15 cellular contexts compared by ENCODE assay signal in genomic region chr16:11989238-11990160, GRCh38. TPM values are rescaled to one million over a fixed set of nuclear protein-coding genes. Genes with fewer than 3 reads are reported as not detected.
A peak's percentile ranks its signal among the peaks of the same experiment; 100 is the strongest.
DNase-seq lines count a peak whose midpoint lies in the region; ATAC-seq and FAIRE-seq lines count a peak whose summit lies in the region.
"Had no signal": no experiment of that assay in that cellular context is flagged by ENCODE, and none has a peak within 500 bp of the region (broad histone marks: within the 10 kb centered on the region; RNA-seq: fewer than 3 reads in every experiment).

No MANE protein-coding gene starts in this region.

- no peak overlapping the region for H3K27ac ChIP-seq in small intestine (ENCODE audit: low read depth in 1 of 2, low read length in 1 of 2)
- H3K27ac ChIP-seq: thyroid gland had no signal

- H3K9me3 ChIP-seq in small intestine (ENCODE audit: control insufficient read depth, low read depth): no peaks in the 10 kb centered on the region
- H3K9me3 ChIP-seq: thyroid gland had no signal

- H3K4me3 ChIP-seq in small intestine (ENCODE audit: low read depth in 1 of 2, low read length in 2 of 2): no peak overlapping the region
- H3K4me3 ChIP-seq: thyroid gland had no signal

- intact Hi-C loops in left cardiac atrium (cut with DNase I): no loop called here

- 86 to 91% (median 90%) methylated on average over 17 of the region's 17 CpGs for WGBS in small intestine, 3 donors

- H3K36me3 ChIP-seq in small intestine (ENCODE audit: control insufficient read depth in 2 of 2, insufficient read depth in 2 of 2, low read length in 2 of 2): no peaks in the 10 kb centered on the region
- H3K36me3 ChIP-seq: thyroid gland had no signal

- DNase-seq in NCI-H69 (lab: John Stamatoyannopoulos, UW): peak; percentile 60
- no peak for DNase-seq in left cardiac atrium
- DNase-seq in putamen (ENCODE audit: low spot score): peak; percentile 74
- DNase-seq in mucosa of gallbladder (ENCODE audit: low spot score): no peak
- DNase-seq in small intestine: no peak
- DNase-seq: CD4-positive, alpha-beta T cell; cerebellar nuclear complex; NCI-H1105 treated with DMSO at 0.1 percent for 48 hours; NCI-H526; thyroid gland had no signal

- no peaks in the 10 kb centered on the region for H3K27me3 ChIP-seq in small intestine (ENCODE audit: control insufficient read depth in 2 of 2, insufficient read depth in 2 of 2, low read length in 2 of 2)
- H3K27me3 ChIP-seq: thyroid gland had no signal

- FAIRE-seq in small intestine (lab: Jason Lieb, UNC): no peak
- FAIRE-seq: G401.6, H1 had no signal

- ATAC-seq in GM18909 (IDR thresholded peaks at IDR 0.05; ENCODE audit: poor library complexity, unreplicated experiment) (peak; percentile 43), left cardiac atrium (peak; percentile 34 to 57), GM18519 (IDR thresholded peaks at IDR 0.05; ENCODE audit: low FRiP score, unreplicated experiment) (no peak), GM19351 (IDR thresholded peaks at IDR 0.05; ENCODE audit: unreplicated experiment) (no peak)

- H3K4me1 ChIP-seq in small intestine (ENCODE audit: control insufficient read depth in 2 of 2, insufficient read depth in 1 of 2, low read depth in 1 of 2, low read length in 1 of 2): no peaks in the 10 kb centered on the region

RNA-seq across cellular contexts. Expression of gene SNX29, which starts 13.0 kb away (rescaled TPM):
- total RNA-seq in left cardiac atrium: 10 to 100 TPM; 18.0 to 18.8 TPM
- 31.6 TPM for total RNA-seq in mucosa of gallbladder
- polyA plus RNA-seq in small intestine: 1 to 10 TPM in 2 of 3 donors, under 1 TPM in 1; 0.89 to 3.7 (median 1.9) TPM

RNA-seq across cellular contexts. Expression of gene TNFRSF17, which starts 24.5 kb away (rescaled TPM):
- not detected for total RNA-seq in left cardiac atrium
- 0.46 TPM for total RNA-seq in mucosa of gallbladder
- 10 to 100 TPM in 1 of 3 donors, 1 to 10 TPM in 1, not detected in 1; 1.8 to 19.7 TPM for polyA plus RNA-seq in small intestine
- total RNA-seq: CD4-positive, alpha-beta T cell; H1 had no signal
- polyA plus RNA-seq: H1 had no signal

RNA-seq across cellular contexts. Expression of gene NPIPB2, which starts 47.7 kb away (rescaled TPM):
- 1 to 10 TPM; 2.1 to 2.4 TPM for total RNA-seq in left cardiac atrium
- total RNA-seq in mucosa of gallbladder: 5.5 TPM
- polyA plus RNA-seq in small intestine: 1 to 10 TPM in 2 of 3 donors, not detected in 1; 5.1 to 5.5 TPM

Comparison
In these comparisons a context has a peak if more than half of its experiments do, and no peak if none do; other contexts are left out.
1. ATAC-seq: peak in GM18909 (single experiment) and left cardiac atrium (2 of 2); none in GM18519 (single experiment) and GM19351 (single experiment).
2. DNase-seq: peak in NCI-H69 (single experiment) and putamen (single experiment); none in left cardiac atrium (single experiment), mucosa of gallbladder (single experiment) and small intestine (single experiment).